In genomic region chr15:56733131-56734012, GRCh38 we compare ENCODE assay signal across 1 cellular context.
A peak's percentile ranks its signal among the peaks of the same experiment; 100 is the strongest.
TF ChIP-seq lines count a peak whose summit lies in the region.

Gene ZNF280D (minus strand): TSS chr15:56733509. CDS start chr15:56707109, 26,400 bp downstream.

TF ChIP-seq in HepG2, 621 proteins besides CTCF, POLR2A, EP300 and RAD21 (continued from another document and continues in another):
- TF ChIP-seq FOXP4 (CRISPR knock-in tag; IDR thresholded peaks at IDR 0.05) (no peak), CAMTA2 (CRISPR knock-in tag; IDR thresholded peaks at IDR 0.05; ENCODE audit: borderline replicate concordance) (0 out of 2 replicates have a peak, but pooled peaks have one; percentile 53), FOXK1 (CRISPR knock-in tag; IDR thresholded peaks at IDR 0.05; ENCODE audit: borderline replicate concordance, low read depth) (peak; percentile 22; the same call in 1 of the 2 replicates), SNAPC5 (CRISPR knock-in tag; IDR thresholded peaks at IDR 0.05; ENCODE audit: borderline replicate concordance) (no peak), ZSCAN21 (CRISPR knock-in tag; IDR thresholded peaks at IDR 0.05; ENCODE audit: borderline replicate concordance) (peak; percentile 95), SNRNP70 (IDR thresholded peaks at IDR 0.05; ENCODE audit: low read depth, low read length) (no peak), TEF (CRISPR knock-in tag; IDR thresholded peaks at IDR 0.05) (no peak), RFXANK (CRISPR knock-in tag; IDR thresholded peaks at IDR 0.05) (peak; percentile 81; the same call in 1 of the 2 replicates), ZNF253 (CRISPR knock-in tag; IDR thresholded peaks at IDR 0.05; ENCODE audit: borderline replicate concordance) (peak; percentile 95), MIER2 (CRISPR knock-in tag; IDR thresholded peaks at IDR 0.05) (no peak), TFDP2 (CRISPR knock-in tag; IDR thresholded peaks at IDR 0.05) (peak; percentile 91), ATF5 (CRISPR knock-in tag; IDR thresholded peaks at IDR 0.05; ENCODE audit: low read depth) (no peak), UBTF (CRISPR knock-in tag; IDR thresholded peaks at IDR 0.05) (peak; percentile 91; the same call in 1 of the 2 replicates), PHB2 (IDR thresholded peaks at IDR 0.05; ENCODE audit: partially characterized antibody) (no peak), HDAC6 (IDR thresholded peaks at IDR 0.05; ENCODE audit: low read depth, low read length) (no peak), ZNF281 (CRISPR knock-in tag; IDR thresholded peaks at IDR 0.05; ENCODE audit: borderline replicate concordance) (no peak), ADNP (CRISPR knock-in tag; IDR thresholded peaks at IDR 0.05) (no peak), HOXA5 (CRISPR knock-in tag; IDR thresholded peaks at IDR 0.05) (no peak), ZNF644 (CRISPR knock-in tag; IDR thresholded peaks at IDR 0.05; ENCODE audit: low read depth) (no peak), ZNF432 (CRISPR knock-in tag; IDR thresholded peaks at IDR 0.05; ENCODE audit: borderline replicate concordance) (no peak), ZNF660 (CRISPR knock-in tag; IDR thresholded peaks at IDR 0.05; ENCODE audit: borderline replicate concordance, low read depth) (no peak), ZKSCAN1 (IDR thresholded peaks at IDR 0.05; ENCODE audit: low read length) (no peak), KDM3A (CRISPR knock-in tag; IDR thresholded peaks at IDR 0.05; ENCODE audit: low read depth) (no peak), TGIF2 (CRISPR knock-in tag; IDR thresholded peaks at IDR 0.05) (peak; percentile 32; the same call in 1 of the 2 replicates), MLX (CRISPR knock-in tag; IDR thresholded peaks at IDR 0.05) (no peak), TOPORS (CRISPR knock-in tag; IDR thresholded peaks at IDR 0.05) (peak; percentile 80), ZNF83 (CRISPR knock-in tag; IDR thresholded peaks at IDR 0.05; ENCODE audit: borderline replicate concordance) (peak; percentile 27; the same call in 1 of the 2 replicates), GATAD1 (CRISPR knock-in tag; IDR thresholded peaks at IDR 0.05) (no peak), RFX1 (IDR thresholded peaks at IDR 0.05) (no peak), ZNF609 (CRISPR knock-in tag; IDR thresholded peaks at IDR 0.05; ENCODE audit: borderline replicate concordance) (peak; percentile 23; the same call in 1 of the 2 replicates), LCORL (IDR thresholded peaks at IDR 0.05) (no peak), LCORL (CRISPR knock-in tag; IDR thresholded peaks at IDR 0.05) (no peak), STAT6 (CRISPR knock-in tag; IDR thresholded peaks at IDR 0.05; ENCODE audit: borderline replicate concordance) (no peak), RBFOX2 (IDR thresholded peaks at IDR 0.05; ENCODE audit: low read depth, low read length) (peak; percentile 90), ZNF468 (CRISPR knock-in tag; IDR thresholded peaks at IDR 0.05) (peak; percentile 96; the same call in 1 of the 2 replicates), ARNT (IDR thresholded peaks at IDR 0.05) (no peak), MEIS2 (CRISPR knock-in tag; IDR thresholded peaks at IDR 0.05) (no peak), ZBTB20 (CRISPR knock-in tag; IDR thresholded peaks at IDR 0.05; ENCODE audit: borderline replicate concordance, low read depth) (no peak), ZFP62 (CRISPR knock-in tag; IDR thresholded peaks at IDR 0.05) (no peak), FOXO1 (CRISPR knock-in tag; IDR thresholded peaks at IDR 0.05) (no peak), ZSCAN25 (CRISPR knock-in tag; IDR thresholded peaks at IDR 0.05) (peak; percentile 29; the same call in 1 of the 2 replicates), EEA1 (CRISPR knock-in tag; IDR thresholded peaks at IDR 0.05; ENCODE audit: borderline replicate concordance) (no peak), GTF3A (CRISPR knock-in tag; conservative IDR thresholded peaks at IDR 0.05) (no peak), NFE2L2 (IDR thresholded peaks at IDR 0.05; ENCODE audit: low read length) (no peak), HNRNPLL (IDR thresholded peaks at IDR 0.05; ENCODE audit: low read depth, low read length, poor library complexity, severe bottlenecking) (peak; percentile 93), KLF6 (CRISPR knock-in tag; IDR thresholded peaks at IDR 0.05) (no peak), AKAP8 (CRISPR knock-in tag; IDR thresholded peaks at IDR 0.05) (no peak; the same call in 1 of the 2 replicates)
